In genomic region chrX:38166478-38167083, GRCh38 we compare ENCODE assay signal across 8 cellular contexts. TPM values are rescaled to one million over a fixed set of nuclear protein-coding genes. Genes with fewer than 3 reads are reported as not detected.
DNase-seq lines count a peak whose midpoint lies in the region; ATAC-seq and TF ChIP-seq lines count a peak whose summit lies in the region.

No MANE protein-coding gene starts in this region.

- no peaks in the 10 kb centered on the region for H3K9me3 ChIP-seq in lower lobe of right lung

- POLR2A ChIA-PET in activated CD4-positive, alpha-beta T cell treated with anti-CD3 and anti-CD28 coated beads for 36 hours (lab: Charles Lee): no interaction called here

- CTCF ChIA-PET in activated CD4-positive, alpha-beta T cell treated with anti-CD3 and anti-CD28 coated beads for 36 hours (lab: Charles Lee): interaction anchor here (0.6 to 2.5 kb wide), 9 partner anchors 8 to 431 kb away, joined by 3 to 15 read pairs (median 4); no protein-coding TSS in a partner anchor

- peaks cover 2% of the 10 kb centered on the region for H3K27me3 Mint-ChIP-seq in activated CD4-positive, alpha-beta T cell treated with anti-CD3 and anti-CD28 coated beads for 36 hours

- intact Hi-C loops in activated CD4-positive, alpha-beta T cell treated with anti-CD3 and anti-CD28 coated beads for 36 hours (cut with DNase I, micrococcal nuclease): loop anchor here (1.0 to 5.0 kb wide), 3 partner anchors 240 to 420 kb away; no protein-coding TSS in a partner anchor
- intact Hi-C loops in lower lobe of right lung (cut with DNase I): loop anchor here (5.0 kb wide), 1 partner anchor 239 kb away; no protein-coding TSS in a partner anchor

- no peak overlapping the region for H3K4me3 ChIP-seq in lower lobe of right lung

- no peak overlapping the region for H3K27ac Mint-ChIP-seq in activated CD4-positive, alpha-beta T cell treated with anti-CD3 and anti-CD28 coated beads for 36 hours

- TF ChIP-seq CTCF in LNCAP (IDR thresholded peaks at IDR 0.05) (peak; percentile 55), lower lobe of right lung (IDR thresholded peaks at IDR 0.05) (peak; percentile 65)

- H3K27ac ChIP-seq in lower lobe of right lung: no peak overlapping the region

- no peaks in the 10 kb centered on the region for H3K36me3 ChIP-seq in lower lobe of right lung

- H3K4me1 ChIP-seq in lower lobe of right lung: no peaks in the 10 kb centered on the region

- no peaks in the 10 kb centered on the region for H3K36me3 Mint-ChIP-seq in activated CD4-positive, alpha-beta T cell treated with anti-CD3 and anti-CD28 coated beads for 36 hours (ENCODE audit: low read depth)

- no peaks in the 10 kb centered on the region for H3K4me1 Mint-ChIP-seq in activated CD4-positive, alpha-beta T cell treated with anti-CD3 and anti-CD28 coated beads for 36 hours

- no peaks in the 10 kb centered on the region for H3K9me3 Mint-ChIP-seq in activated CD4-positive, alpha-beta T cell treated with anti-CD3 and anti-CD28 coated beads for 36 hours (ENCODE audit: low read depth)

- ATAC-seq in activated CD4-positive, alpha-beta T cell treated with anti-CD3 and anti-CD28 coated beads for 36 hours: no peak
- ATAC-seq in lower lobe of right lung: no peak
- ATAC-seq in GM18868 (IDR thresholded peaks at IDR 0.05; ENCODE audit: unreplicated experiment): no peak
- ATAC-seq in GM21619 (IDR thresholded peaks at IDR 0.05; ENCODE audit: unreplicated experiment): no peak
- ATAC-seq in HG02973 (IDR thresholded peaks at IDR 0.05; ENCODE audit: unreplicated experiment): no peak

- H3K27me3 ChIP-seq in lower lobe of right lung (ENCODE audit: low read depth): no peaks in the 10 kb centered on the region

- H3K4me3 Mint-ChIP-seq in activated CD4-positive, alpha-beta T cell treated with anti-CD3 and anti-CD28 coated beads for 36 hours: no peak overlapping the region

- peak; percentile 18 for DNase-seq in activated CD4-positive, alpha-beta T cell treated with anti-CD3 and anti-CD28 coated beads for 36 hours
- DNase-seq in activated CD4-positive, alpha-beta T cell treated with anti-CD3 and anti-CD28 coated beads, Interleukin-2, amount 50 U/mL, for 4 hours: no peak
- peak; percentile 4 for DNase-seq in amniotic stem cell (lab: John Stamatoyannopoulos, UW)
- no peak for DNase-seq in lower lobe of right lung

RNA-seq across cellular contexts. Expression of gene SRPX, which starts 54.1 kb away (rescaled TPM):
- not detected for total RNA-seq in activated CD4-positive, alpha-beta T cell treated with anti-CD3 and anti-CD28 coated beads for 36 hours
- 59.0 TPM for total RNA-seq in lower lobe of right lung

Comparison
In these comparisons a context has a peak if more than half of its experiments do, and no peak if none do; other contexts are left out.
1. DNase-seq: peak in activated CD4-positive, alpha-beta T cell treated with anti-CD3 and anti-CD28 coated beads for 36 hours (single experiment) and amniotic stem cell (single experiment); none in activated CD4-positive, alpha-beta T cell treated with anti-CD3 and anti-CD28 coated beads, Interleukin-2, amount 50 U/mL, for 4 hours (0 of 2) and lower lobe of right lung (single experiment).
2. RNA of gene SRPX, which starts 54.1 kb away (total RNA-seq): 59.0 TPM in lower lobe of right lung (single experiment); not detected in activated CD4-positive, alpha-beta T cell treated with anti-CD3 and anti-CD28 coated beads for 36 hours; every median in the first group is over 10 times any median in the second.